In genomic region chr20:38915355-38915754, GRCh38 we compare ENCODE assay signal across 1 cellular context.
TF ChIP-seq lines count a peak whose summit lies in the region.

No MANE protein-coding gene starts in this region.

TF ChIP-seq in HepG2, 621 proteins besides CTCF, POLR2A, EP300 and RAD21 (continued from another document):
- no peak for TF ChIP-seq ATF6 (CRISPR knock-in tag; conservative IDR thresholded peaks at IDR 0.05)
TF ChIP-seq in HepG2: peak in this region for 11.
